In the genomic region with DNA sequence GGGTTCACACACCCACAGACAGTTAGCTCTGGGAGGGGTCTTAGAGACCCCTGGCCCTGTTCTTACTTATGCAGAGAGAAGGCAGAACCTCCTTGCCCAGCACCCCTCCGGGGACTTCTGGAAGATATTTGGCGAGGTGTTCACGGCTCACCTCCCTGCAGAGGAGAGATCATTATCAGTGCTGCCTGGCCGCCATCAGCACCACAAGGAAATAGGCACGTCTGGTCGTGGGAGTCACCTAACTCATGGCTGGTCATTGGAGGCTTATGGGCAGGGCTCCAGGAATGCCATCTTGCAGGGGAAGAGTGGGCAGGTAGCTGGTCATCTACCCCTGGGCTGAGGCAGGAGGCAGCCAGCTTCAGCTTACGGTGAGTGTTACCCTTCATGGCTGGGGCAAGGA, we compare ENCODE assay signal across 23 cellular contexts.
"Had no signal": no experiment of that assay in that cellular context is flagged by ENCODE, and none has a peak within 500 bp of the region (broad histone marks: within the 10 kb centered on the region; RNA-seq: fewer than 3 reads in every experiment).

No MANE protein-coding gene starts in this region.

- H2AFZ ChIP-seq: hepatocyte, neural progenitor cell had no signal

- H3K4me2 ChIP-seq: hepatocyte, neural progenitor cell, smooth muscle cell had no signal

- H3K4me3 ChIP-seq: colonic mucosa, gastroesophageal sphincter, heart left ventricle, hepatocyte, left lung, mucosa of descending colon, neural progenitor cell, smooth muscle cell, stomach, thyroid gland, vagina had no signal

- FAIRE-seq: kidney had no signal

- H3K79me2 ChIP-seq: hepatocyte had no signal

- H3K9ac ChIP-seq: neural progenitor cell had no signal

- H3K27me3 ChIP-seq: colonic mucosa, gastroesophageal sphincter, heart left ventricle, hepatocyte, left lung, neural progenitor cell, thyroid gland, vagina had no signal

- H3K9me3 ChIP-seq: colonic mucosa, gastroesophageal sphincter, heart left ventricle, left lung, mucosa of descending colon, stomach, thyroid gland, vagina had no signal

- H3K4me1 ChIP-seq: colonic mucosa, heart left ventricle, left lung, neural progenitor cell, thyroid gland, vagina had no signal

- H3K27ac ChIP-seq: colonic mucosa, epithelial cell of prostate, gastroesophageal sphincter, heart left ventricle, hepatocyte, left lung, neural progenitor cell, stomach, thyroid gland, vagina had no signal

- H3K36me3 ChIP-seq: colonic mucosa, gastroesophageal sphincter, heart left ventricle, left lung, neural progenitor cell, stomach, thyroid gland, vagina had no signal

- DNase-seq: colonic mucosa; effector CD8-positive, alpha-beta T cell; endodermal cell; foreskin fibroblast; heart left ventricle; kidney; left lung; mesenchymal stem cell; mucosa of descending colon; naive B cell; nucleus accumbens; stimulated activated CD4-positive, alpha-beta T cell treated with anti-CD3 and anti-CD28 coated beads, Interleukin-2, amount 100 ng/mL, for 24 hours; stimulated activated CD4-positive, alpha-beta T cell treated with anti-CD3 and anti-CD28 coated beads, Interleukin-4, amount 100 ng/mL, for 24 hours; stimulated activated naive CD4-positive, alpha-beta T cell treated with Interleukin-2 at 50 U/mL for 16 hours; stomach; thyroid gland; trophoblast cell had no signal
